1 cellular context compared by ENCODE assay signal in genomic region chr18:24051256-24051947, GRCh38.
TF ChIP-seq lines count a peak whose summit lies in the region.

No MANE protein-coding gene starts in this region.

TF ChIP-seq in HepG2, 621 proteins besides CTCF, POLR2A, EP300 and RAD21 (continued from another document and continues in another):
- TF ChIP-seq NFAT5 (CRISPR knock-in tag; IDR thresholded peaks at IDR 0.05) (no peak), FOXJ3 (CRISPR knock-in tag; IDR thresholded peaks at IDR 0.05; ENCODE audit: borderline replicate concordance) (peak; percentile 83; the same call in 1 of the 2 replicates), ZNF430 (CRISPR knock-in tag; IDR thresholded peaks at IDR 0.05) (no peak), ZNF282 (IDR thresholded peaks at IDR 0.05; ENCODE audit: partially characterized antibody) (no peak), MYPOP (CRISPR knock-in tag; IDR thresholded peaks at IDR 0.05) (no peak), ZMYM2 (CRISPR knock-in tag; IDR thresholded peaks at IDR 0.05) (0 out of 2 replicates have a peak, but pooled peaks have one; percentile 4), ZNF431 (CRISPR knock-in tag; IDR thresholded peaks at IDR 0.05; ENCODE audit: borderline replicate concordance, low read depth) (no peak; the same call in 1 of the 2 replicates), HNF1B (CRISPR knock-in tag; IDR thresholded peaks at IDR 0.05) (no peak), ZNF576 (CRISPR knock-in tag; IDR thresholded peaks at IDR 0.05) (no peak), KLF12 (CRISPR knock-in tag; IDR thresholded peaks at IDR 0.05; ENCODE audit: borderline replicate concordance) (peak; percentile 65; the same call in 1 of the 2 replicates), FOSL2 (CRISPR knock-in tag; IDR thresholded peaks at IDR 0.05) (peak; percentile 88), RERE (CRISPR knock-in tag; IDR thresholded peaks at IDR 0.05; ENCODE audit: low read depth) (peak; percentile 86), HOXA5 (CRISPR knock-in tag; IDR thresholded peaks at IDR 0.05) (peak; percentile 55; the same call in 1 of the 2 replicates), PBX3 (CRISPR knock-in tag; IDR thresholded peaks at IDR 0.05; ENCODE audit: borderline replicate concordance) (no peak), ETV5 (CRISPR knock-in tag; IDR thresholded peaks at IDR 0.05; ENCODE audit: borderline replicate concordance) (peak; percentile 47; the same call in 1 of the 2 replicates), ZNF253 (CRISPR knock-in tag; IDR thresholded peaks at IDR 0.05; ENCODE audit: borderline replicate concordance) (0 out of 2 replicates have a peak, but pooled peaks have one; percentile 37), PAXIP1 (CRISPR knock-in tag; conservative IDR thresholded peaks at IDR 0.05) (peak; percentile 87), ZBTB21 (CRISPR knock-in tag; IDR thresholded peaks at IDR 0.05) (no peak), ZNF512 (CRISPR knock-in tag; IDR thresholded peaks at IDR 0.05) (no peak), ZNF782 (CRISPR knock-in tag; IDR thresholded peaks at IDR 0.05; ENCODE audit: borderline replicate concordance) (peak; percentile 65; the same call in 1 of the 2 replicates), RFXAP (CRISPR knock-in tag; IDR thresholded peaks at IDR 0.05; ENCODE audit: borderline replicate concordance) (peak; percentile 71; the same call in 1 of the 2 replicates), ZNF460 (CRISPR knock-in tag; IDR thresholded peaks at IDR 0.05; ENCODE audit: borderline replicate concordance) (no peak), SNAPC4 (CRISPR knock-in tag; IDR thresholded peaks at IDR 0.05) (no peak), SP4 (CRISPR knock-in tag; IDR thresholded peaks at IDR 0.05) (no peak), KDM6A (CRISPR knock-in tag; IDR thresholded peaks at IDR 0.05; ENCODE audit: low read depth) (peak; percentile 61), NRL (CRISPR knock-in tag; IDR thresholded peaks at IDR 0.05; ENCODE audit: borderline replicate concordance) (no peak)
